ENCODE assay signal across 14 cellular contexts in genomic region chr1:6446665-6447015, GRCh38. TPM values are rescaled to one million over a fixed set of nuclear protein-coding genes. Genes with fewer than 3 reads are reported as not detected.
DNase-seq lines count a peak whose midpoint lies in the region; ATAC-seq and TF ChIP-seq lines count a peak whose summit lies in the region.
"Had no signal": no experiment of that assay in that cellular context is flagged by ENCODE, and none has a peak within 500 bp of the region (broad histone marks: within the 10 kb centered on the region; RNA-seq: fewer than 3 reads in every experiment).

No MANE protein-coding gene starts in this region.

- RAD21 ChIA-PET in HCT116 (lab: Charles Lee; ENCODE audit: low non-redundant PET in 1 of 2, low total read pairs in 2 of 2, uncharacterized antibody in 2 of 2, unreplicated experiment in 2 of 2): no interaction called here

- H4K20me1 ChIP-seq in HCT116 (ENCODE audit: insufficient read depth): no peaks in the 10 kb centered on the region

- no peaks in the 10 kb centered on the region for H3K9me3 ChIP-seq in HCT116 (ENCODE audit: control insufficient read depth in 1 of 2, insufficient read depth in 1 of 2, low read depth in 1 of 2, low read length in 2 of 2)
- H3K9me3 ChIP-seq in duodenal mucosa (ENCODE audit: control insufficient read depth in 1 of 2, low read length in 2 of 2): no peaks in the 10 kb centered on the region

- H3K9me2 ChIP-seq in HCT116 (ENCODE audit: insufficient read depth): no peaks in the 10 kb centered on the region

- TF ChIP-seq POLR2A in HCT116 (IDR thresholded peaks at IDR 0.05; ENCODE audit: borderline replicate concordance, extremely low read depth, insufficient read depth, insufficient read length): no peak
- no peak for TF ChIP-seq POLR2A in erythroblast (IDR thresholded peaks at IDR 0.05; ENCODE audit: low read length)

- DNase-seq in HCT116 (ENCODE audit: low read depth, low spot score): no peak
- no peak for DNase-seq in nephron progenitor cell
- no peak for DNase-seq in erythroblast (lab: John Stamatoyannopoulos, UW)
- DNase-seq in NCI-H2196 (lab: John Stamatoyannopoulos, UW; ENCODE audit: unreplicated experiment): no peak
- DNase-seq: activated gamma-delta T cell treated with Interleukin-2 at 50 U/mL for 16 hours; effector CD8-positive, alpha-beta T cell; foreskin keratinocyte; natural killer cell; NK-92 treated with Interleukin-12 subunit alpha and Interleukin-12 subunit beta, amount 100 ng/mL, for 24 hours; SIG-M5; stimulated activated CD4-positive, alpha-beta T cell treated with anti-CD3 and anti-CD28 coated beads, Interleukin-4, amount 100 ng/mL, for 4 hours had no signal

- H3K27me3 ChIP-seq in HCT116 (ENCODE audit: insufficient read depth, low read length) (no peaks in the 10 kb centered on the region), duodenal mucosa (ENCODE audit: control insufficient read depth in 1 of 2, insufficient read depth in 2 of 2, low read length in 2 of 2) (peaks cover 0 to 8% of the 10 kb centered on the region in 2 donors)

- CTCF ChIA-PET in HCT116 (lab: Charles Lee): interaction anchor here (1.1 to 1.7 kb wide), 2 partner anchors 23 to 78 kb away, joined by 3 to 4 read pairs; no protein-coding TSS in a partner anchor

- H3K9me3 Mint-ChIP-seq in nephron progenitor cell: no peaks in the 10 kb centered on the region
- H3K9me3 Mint-ChIP-seq: natural killer cell; stimulated activated naive CD8-positive, alpha-beta T cell treated with anti-CD3 and anti-CD28 coated beads, Interleukin-15, Interleukin-2, amounts not matched to agents 100 ng/mL and 50 ng/mL, for 24 hours had no signal

- H3K27ac Mint-ChIP-seq in nephron progenitor cell: no peak overlapping the region
- H3K27ac Mint-ChIP-seq: natural killer cell; stimulated activated naive CD8-positive, alpha-beta T cell treated with anti-CD3 and anti-CD28 coated beads, Interleukin-15, Interleukin-2, amounts not matched to agents 100 ng/mL and 50 ng/mL, for 24 hours had no signal

- H3K27ac ChIP-seq in HCT116 (ENCODE audit: low read depth, low read length) (peak overlapping the region; percentile 98), duodenal mucosa (ENCODE audit: low read depth, low read length) (no peak overlapping the region)
- H3K27ac ChIP-seq: foreskin keratinocyte had no signal

- no peak for ATAC-seq in HCT116
- ATAC-seq in GM21528 (IDR thresholded peaks at IDR 0.05; ENCODE audit: low FRiP score, unreplicated experiment): no peak
- ATAC-seq: foreskin keratinocyte had no signal

- peak overlapping the region; percentile 76 for H3K9ac ChIP-seq in HCT116 (ENCODE audit: low read length)
- H3K9ac ChIP-seq in duodenal mucosa (ENCODE audit: low read depth in 1 of 2, low read length in 2 of 2): no peak overlapping the region

- H3K79me2 ChIP-seq in HCT116 (ENCODE audit: insufficient read depth, low read length): no peaks in the 10 kb centered on the region

- H3K4me1 ChIP-seq in HCT116 (ENCODE audit: control insufficient read depth in 1 of 2, insufficient read depth in 2 of 2, low read length in 2 of 2) (peaks cover 16 to 57% of the 10 kb centered on the region in 2 experiments), duodenal mucosa (ENCODE audit: control insufficient read depth in 1 of 2, insufficient read depth in 2 of 2, low read length in 2 of 2) (peaks cover 9 to 19% of the 10 kb centered on the region in 2 donors)
- H3K4me1 ChIP-seq: foreskin keratinocyte had no signal

- peak overlapping the region; percentile 95 for H3K4me2 ChIP-seq in HCT116 (ENCODE audit: low read length)

- peak overlapping the region; percentile 59 to 69 for H3K4me3 ChIP-seq in HCT116 (replicated peaks in 1 of 2; ENCODE audit: low read depth in 1 of 2, low read length in 2 of 2)
- peak overlapping the region; percentile 15 to 45 for H3K4me3 ChIP-seq in duodenal mucosa (ENCODE audit: low read depth in 1 of 2, low read length in 2 of 2)

- intact Hi-C loops in HCT116 (cut with micrococcal nuclease): loop anchor here (10.0 kb wide), 1 partner anchor 768 kb away; no protein-coding TSS in a partner anchor

- POLR2A ChIA-PET in HCT116 (lab: Charles Lee): no interaction called here

- H3K36me3 ChIP-seq in HCT116 (ENCODE audit: control insufficient read depth in 1 of 2, insufficient read depth in 2 of 2, low read length in 2 of 2) (no peaks in the 10 kb centered on the region), duodenal mucosa (ENCODE audit: control insufficient read depth in 1 of 2, insufficient read depth in 2 of 2, low read length in 2 of 2) (no peaks in the 10 kb centered on the region)

- H3K4me3 Mint-ChIP-seq in nephron progenitor cell: peak overlapping the region; percentile 63
- H3K4me3 Mint-ChIP-seq: natural killer cell; stimulated activated naive CD8-positive, alpha-beta T cell treated with anti-CD3 and anti-CD28 coated beads, Interleukin-15, Interleukin-2, amounts not matched to agents 100 ng/mL and 50 ng/mL, for 24 hours had no signal

- no TSS peak for BruUV-seq in HCT116 (replicated peaks; lab: Mats Ljungman, UMichigan)

- peaks cover 41% of the 10 kb centered on the region for H3K4me1 Mint-ChIP-seq in nephron progenitor cell

- TF ChIP-seq CTCF in HCT116 (IDR thresholded peaks at IDR 0.05 in 2 of 3, conservative IDR thresholded peaks at IDR 0.05 in 1 of 3; ENCODE audit: borderline replicate concordance in 1 of 3, insufficient read depth in 1 of 3, low read depth in 2 of 3, low read length in 2 of 3): no peak
- TF ChIP-seq CTCF in nephron progenitor cell (IDR thresholded peaks at IDR 0.05): no peak

- peaks cover 59% of the 10 kb centered on the region for H3K27me3 Mint-ChIP-seq in nephron progenitor cell (ENCODE audit: low read depth, poor library complexity)

- no peaks in the 10 kb centered on the region for H3K36me3 Mint-ChIP-seq in nephron progenitor cell (ENCODE audit: low read depth)
- H3K36me3 Mint-ChIP-seq: natural killer cell had no signal

- H2AFZ ChIP-seq in HCT116 (ENCODE audit: low read depth, low read length, poor library complexity, severe bottlenecking): no peak overlapping the region

- TF ChIP-seq RAD21 in HCT116 (IDR thresholded peaks at IDR 0.05; ENCODE audit: low read depth): no peak

TF ChIP-seq in HCT116, 20 proteins besides CTCF, POLR2A, EP300 and RAD21 (continues in another document):
- TF ChIP-seq, protein P1, sequence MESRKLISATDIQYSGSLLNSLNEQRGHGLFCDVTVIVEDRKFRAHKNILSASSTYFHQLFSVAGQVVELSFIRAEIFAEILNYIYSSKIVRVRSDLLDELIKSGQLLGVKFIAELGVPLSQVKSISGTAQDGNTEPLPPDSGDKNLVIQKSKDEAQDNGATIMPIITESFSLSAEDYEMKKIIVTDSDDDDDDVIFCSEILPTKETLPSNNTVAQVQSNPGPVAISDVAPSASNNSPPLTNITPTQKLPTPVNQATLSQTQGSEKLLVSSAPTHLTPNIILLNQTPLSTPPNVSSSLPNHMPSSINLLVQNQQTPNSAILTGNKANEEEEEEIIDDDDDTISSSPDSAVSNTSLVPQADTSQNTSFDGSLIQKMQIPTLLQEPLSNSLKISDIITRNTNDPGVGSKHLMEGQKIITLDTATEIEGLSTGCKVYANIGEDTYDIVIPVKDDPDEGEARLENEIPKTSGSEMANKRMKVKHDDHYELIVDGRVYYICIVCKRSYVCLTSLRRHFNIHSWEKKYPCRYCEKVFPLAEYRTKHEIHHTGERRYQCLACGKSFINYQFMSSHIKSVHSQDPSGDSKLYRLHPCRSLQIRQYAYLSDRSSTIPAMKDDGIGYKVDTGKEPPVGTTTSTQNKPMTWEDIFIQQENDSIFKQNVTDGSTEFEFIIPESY (IDR thresholded peaks at IDR 0.05; ENCODE audit: extremely low read depth, insufficient replicate concordance, low read length): no peak
- TF ChIP-seq ZNF274 (IDR thresholded peaks at IDR 0.05; ENCODE audit: low read depth, low read length) (no peak), EZH2 (IDR thresholded peaks at IDR 0.05) (no peak), MAX (IDR thresholded peaks at IDR 0.05) (no peak), POLR2AphosphoS5 (IDR thresholded peaks at IDR 0.05; ENCODE audit: low read depth, low read length) (no peak), ELF1 (IDR thresholded peaks at IDR 0.05; ENCODE audit: borderline replicate concordance, low read depth) (no peak), EGR1 (IDR thresholded peaks at IDR 0.05; ENCODE audit: low read depth) (no peak), SP1 (IDR thresholded peaks at IDR 0.05; ENCODE audit: low read depth) (no peak)
- TF ChIP-seq, protein P2, sequence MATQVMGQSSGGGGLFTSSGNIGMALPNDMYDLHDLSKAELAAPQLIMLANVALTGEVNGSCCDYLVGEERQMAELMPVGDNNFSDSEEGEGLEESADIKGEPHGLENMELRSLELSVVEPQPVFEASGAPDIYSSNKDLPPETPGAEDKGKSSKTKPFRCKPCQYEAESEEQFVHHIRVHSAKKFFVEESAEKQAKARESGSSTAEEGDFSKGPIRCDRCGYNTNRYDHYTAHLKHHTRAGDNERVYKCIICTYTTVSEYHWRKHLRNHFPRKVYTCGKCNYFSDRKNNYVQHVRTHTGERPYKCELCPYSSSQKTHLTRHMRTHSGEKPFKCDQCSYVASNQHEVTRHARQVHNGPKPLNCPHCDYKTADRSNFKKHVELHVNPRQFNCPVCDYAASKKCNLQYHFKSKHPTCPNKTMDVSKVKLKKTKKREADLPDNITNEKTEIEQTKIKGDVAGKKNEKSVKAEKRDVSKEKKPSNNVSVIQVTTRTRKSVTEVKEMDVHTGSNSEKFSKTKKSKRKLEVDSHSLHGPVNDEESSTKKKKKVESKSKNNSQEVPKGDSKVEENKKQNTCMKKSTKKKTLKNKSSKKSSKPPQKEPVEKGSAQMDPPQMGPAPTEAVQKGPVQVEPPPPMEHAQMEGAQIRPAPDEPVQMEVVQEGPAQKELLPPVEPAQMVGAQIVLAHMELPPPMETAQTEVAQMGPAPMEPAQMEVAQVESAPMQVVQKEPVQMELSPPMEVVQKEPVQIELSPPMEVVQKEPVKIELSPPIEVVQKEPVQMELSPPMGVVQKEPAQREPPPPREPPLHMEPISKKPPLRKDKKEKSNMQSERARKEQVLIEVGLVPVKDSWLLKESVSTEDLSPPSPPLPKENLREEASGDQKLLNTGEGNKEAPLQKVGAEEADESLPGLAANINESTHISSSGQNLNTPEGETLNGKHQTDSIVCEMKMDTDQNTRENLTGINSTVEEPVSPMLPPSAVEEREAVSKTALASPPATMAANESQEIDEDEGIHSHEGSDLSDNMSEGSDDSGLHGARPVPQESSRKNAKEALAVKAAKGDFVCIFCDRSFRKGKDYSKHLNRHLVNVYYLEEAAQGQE (IDR thresholded peaks at IDR 0.05; ENCODE audit: low read depth): no peak

RNA-seq across cellular contexts. Expression of gene TNFRSF25, which starts 19.3 kb away (rescaled TPM):
- 27.5 TPM for total RNA-seq in HCT116 (2021; ENCODE audit: unreplicated experiment)
- polyA plus RNA-seq in HCT116 (2012): 30.2 and 34.7 TPM in 2 replicates

RNA-seq across cellular contexts. Expression of gene ESPN, which starts 22.1 kb away (rescaled TPM):
- 114 TPM for total RNA-seq in HCT116 (2021; ENCODE audit: unreplicated experiment)
- polyA plus RNA-seq in HCT116 (2012): 112 and 113 TPM in 2 replicates

RNA-seq across cellular contexts. Expression of gene HES2, which starts 26.9 kb away (rescaled TPM):
- 8.4 TPM for total RNA-seq in HCT116 (2021; ENCODE audit: unreplicated experiment)
- polyA plus RNA-seq in HCT116 (2012): 7.9 and 9.6 TPM in 2 replicates
- total RNA-seq: natural killer cell had no signal

RNA-seq across cellular contexts. Expression of gene PLEKHG5, which starts 44.8 kb away (rescaled TPM):
- total RNA-seq in HCT116 (2021; ENCODE audit: unreplicated experiment): 33.0 TPM
- 27.9 and 32.2 TPM in 2 replicates for polyA plus RNA-seq in HCT116 (2012)

RNA-seq across cellular contexts. Expression of gene ACOT7, which starts 53.1 kb away (rescaled TPM):
- total RNA-seq in HCT116 (2021; ENCODE audit: unreplicated experiment): 162 TPM
- polyA plus RNA-seq in HCT116 (2012): 206 TPM in 2 replicates
